Comparison of ENCODE assay signal across 8 cellular contexts in the genomic region with DNA sequence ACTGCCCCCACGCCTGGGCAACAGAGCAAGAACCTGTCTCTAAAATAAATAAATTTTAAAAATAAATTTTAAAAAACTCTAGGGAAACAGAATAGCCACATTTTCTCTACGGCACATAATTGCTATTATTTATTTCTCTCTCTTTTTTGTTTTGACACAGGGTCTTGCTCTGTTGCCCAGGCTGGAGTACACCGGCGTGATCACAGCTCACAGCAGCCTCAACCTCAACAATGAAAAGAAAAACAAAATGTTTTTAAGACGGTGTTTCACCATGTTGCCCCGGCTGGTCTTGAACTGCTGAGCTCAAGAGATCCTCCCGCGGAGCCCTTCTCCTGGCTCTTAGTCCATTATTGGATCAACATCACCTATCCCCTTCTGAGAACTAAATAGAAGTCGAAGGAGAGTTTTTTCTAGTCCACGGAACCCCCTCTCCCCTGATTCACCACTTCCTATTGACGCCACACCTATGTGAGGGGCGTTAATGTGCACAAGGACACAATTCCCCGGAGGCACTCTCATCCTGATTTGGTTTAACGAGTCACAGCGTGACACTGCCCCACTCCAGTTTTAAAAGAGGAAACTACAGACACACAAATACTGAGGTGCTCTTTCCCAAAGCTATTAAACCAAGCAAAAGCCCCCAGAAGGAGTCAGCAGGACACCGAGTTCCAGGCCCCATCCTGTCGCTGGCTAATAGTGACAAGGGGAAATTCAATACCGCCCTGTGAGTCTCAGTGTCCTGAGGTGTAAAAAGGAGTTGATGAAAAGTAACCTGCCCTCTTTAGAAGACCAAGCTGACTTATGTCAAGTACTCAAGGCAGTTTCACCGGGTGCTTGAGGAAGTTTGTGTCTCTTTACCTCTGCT. TPM values are rescaled to one million over a fixed set of nuclear protein-coding genes. Genes with fewer than 3 reads are reported as not detected.
A peak's percentile ranks its signal among the peaks of the same experiment; 100 is the strongest.
DNase-seq lines count a peak whose midpoint lies in the region; ATAC-seq and TF ChIP-seq lines count a peak whose summit lies in the region.

No MANE protein-coding gene starts in this region.

- H4K8ac ChIP-seq in mesenchymal stem cell (ENCODE audit: low read length): no peak overlapping the region

- H3K4me3 ChIP-seq in colonic mucosa (peak overlapping the region; percentile 94), mesenchymal stem cell (ENCODE audit: insufficient read depth in 1 of 2, low read depth in 1 of 2, low read length in 2 of 2) (peak overlapping the region; percentile 43 to 86), upper lobe of left lung (peak overlapping the region; percentile 58 to 99 (median 74))

- H3K18ac ChIP-seq in mesenchymal stem cell (ENCODE audit: low read depth in 1 of 2, low read length in 2 of 2): peak overlapping the region; percentile 24 to 28

- peaks cover 6% of the 10 kb centered on the region for H3K79me1 ChIP-seq in mesenchymal stem cell (replicated peaks; ENCODE audit: low read length, poor library complexity, severe bottlenecking)

- H3K14ac ChIP-seq in mesenchymal stem cell (ENCODE audit: low read length in 2 of 2): no peak overlapping the region

- H3K23ac ChIP-seq in mesenchymal stem cell (ENCODE audit: low read length in 2 of 2): no peak overlapping the region

- intact Hi-C loops in left cardiac atrium (cut with DNase I) (loop anchor here in 1 of 2 donors (5.0 kb wide), 2 partner anchors 68 to 83 kb away; a partner anchor contains a TSS), left ventricle myocardium superior (cut with micrococcal nuclease) (no loop called here), colonic mucosa (cut with DNase I) (no loop called here)

- peak in 2 of 4 donors; percentile 24 to 27 for TF ChIP-seq POLR2A in upper lobe of left lung (IDR thresholded peaks at IDR 0.05)

- H3K9ac ChIP-seq in colonic mucosa (ENCODE audit: low read depth in 2 of 2, low read length in 2 of 2) (peak overlapping the region; percentile 82 to 90), mesenchymal stem cell (ENCODE audit: low read length) (peak overlapping the region; percentile 95)

- H3K4me1 ChIP-seq in colonic mucosa: peaks cover 5% of the 10 kb centered on the region
- peaks cover 20% of the 10 kb centered on the region for H3K4me1 ChIP-seq in mesenchymal stem cell (ENCODE audit: control insufficient read depth, insufficient read depth, low read depth, low read length)
- H3K4me1 ChIP-seq in upper lobe of left lung: peaks cover 29 to 60% (median 42%) of the 10 kb centered on the region in 4 donors

- H3K9me3 ChIP-seq in colonic mucosa (no peaks in the 10 kb centered on the region), mesenchymal stem cell (ENCODE audit: control insufficient read depth, low read length) (no peaks in the 10 kb centered on the region), upper lobe of left lung (no peaks in the 10 kb centered on the region)

- no peak overlapping the region for H2BK12ac ChIP-seq in mesenchymal stem cell (ENCODE audit: low read length in 2 of 2)

- peak overlapping the region; percentile 86 for H3K4me2 ChIP-seq in mesenchymal stem cell (ENCODE audit: low read length, poor library complexity, severe bottlenecking)

- no peak overlapping the region for H2BK120ac ChIP-seq in mesenchymal stem cell (ENCODE audit: low read depth, low read length)

- H3K36me3 ChIP-seq in colonic mucosa (no peaks in the 10 kb centered on the region), mesenchymal stem cell (ENCODE audit: control insufficient read depth in 1 of 2, insufficient read depth in 2 of 2, low read depth in 1 of 2, low read length in 2 of 2) (peaks cover 4 to 40% of the 10 kb centered on the region in 2 experiments), upper lobe of left lung (peaks cover 0 to 4% (median 0%) of the 10 kb centered on the region in 4 donors)

- ATAC-seq in left cardiac atrium (peak in 1 of 2 donors; percentile 3), left ventricle myocardium superior (no peak), upper lobe of left lung (ENCODE audit: low FRiP score in 2 of 2) (no peak)

- 26% methylated on average over 16 of the region's 19 CpGs for WGBS in mesenchymal stem cell
- 25 to 36% methylated on average over 19 of the region's 19 CpGs for WGBS in upper lobe of left lung, 2 donors

- H2AFZ ChIP-seq in mesenchymal stem cell (ENCODE audit: low read depth, low read length): no peak overlapping the region

- no peak overlapping the region for H2BK15ac ChIP-seq in mesenchymal stem cell (ENCODE audit: low read depth, poor library complexity, severe bottlenecking)

- H3K27me3 ChIP-seq in colonic mucosa (no peaks in the 10 kb centered on the region), mesenchymal stem cell (ENCODE audit: control insufficient read depth in 1 of 2, insufficient read depth in 1 of 2, low read length in 2 of 2) (no peaks in the 10 kb centered on the region), upper lobe of left lung (no peaks in the 10 kb centered on the region)

- no peak overlapping the region for H4K91ac ChIP-seq in mesenchymal stem cell (ENCODE audit: low read length)

- H3K27ac ChIP-seq in colonic mucosa (peak overlapping the region; percentile 100), mesenchymal stem cell (ENCODE audit: low read length, poor library complexity, severe bottlenecking) (peak overlapping the region; percentile 70), upper lobe of left lung (peak overlapping the region; percentile 99 to 100 (median 100))

- no peak for TF ChIP-seq CTCF in colonic mucosa (IDR thresholded peaks at IDR 0.05)
- no peak for TF ChIP-seq CTCF in upper lobe of left lung (IDR thresholded peaks at IDR 0.05)

- no peak overlapping the region for H2AK5ac ChIP-seq in mesenchymal stem cell (ENCODE audit: low read length, severe bottlenecking)

- H3K4ac ChIP-seq in mesenchymal stem cell (ENCODE audit: low read depth in 1 of 2, low read length in 2 of 2): peak overlapping the region in 1 of 2 experiments; percentile 93

- no peak for TF ChIP-seq EP300 in upper lobe of left lung (IDR thresholded peaks at IDR 0.05)

- DNase-seq in left cardiac atrium (peak; percentile 34), left ventricle myocardium superior (no peak), RKO (ENCODE audit: low spot score) (peak; percentile 69), colonic mucosa (peak; percentile 40), mesenchymal stem cell (peak; percentile 74), upper lobe of left lung (peak in 1 of 2 donors; percentile 44), NCI-H128 (lab: John Stamatoyannopoulos, UW; ENCODE audit: unreplicated experiment) (no peak), T1000 (lab: John Stamatoyannopoulos, UW) (no peak)

- peak overlapping the region; percentile 19 for H2BK5ac ChIP-seq in mesenchymal stem cell (ENCODE audit: low read depth, low read length, poor library complexity, severe bottlenecking)

RNA-seq across cellular contexts. Expression of a gene that starts 1.1 kb away (rescaled TPM):
- total RNA-seq in left cardiac atrium (10 to 100 TPM; 17.1 to 29.7 TPM), left ventricle myocardium superior (13.3 TPM), colonic mucosa (10 to 100 TPM; 29.9 to 32.3 TPM), upper lobe of left lung (100 to 1,000 TPM; 117 to 437 (median 167) TPM)
- polyA plus RNA-seq in mesenchymal stem cell (2013, experiment 1 of 2): 65.6 TPM
- polyA plus RNA-seq in mesenchymal stem cell (2013, experiment 2 of 2): 62.1 TPM

Comparison
In these comparisons a context has a peak if more than half of its experiments do, and no peak if none do; other contexts are left out.
1. DNase-seq: peak in left cardiac atrium (single experiment), RKO (single experiment), colonic mucosa (single experiment) and mesenchymal stem cell (single experiment); none in left ventricle myocardium superior (single experiment), NCI-H128 (single experiment) and T1000 (single experiment).
2. Peak in every context shown above with its lines, with median percentiles within 50 percentile points of each other: H3K27ac ChIP-seq and H3K4me3 ChIP-seq.